26 cellular contexts compared by ENCODE assay signal in the genomic region with DNA sequence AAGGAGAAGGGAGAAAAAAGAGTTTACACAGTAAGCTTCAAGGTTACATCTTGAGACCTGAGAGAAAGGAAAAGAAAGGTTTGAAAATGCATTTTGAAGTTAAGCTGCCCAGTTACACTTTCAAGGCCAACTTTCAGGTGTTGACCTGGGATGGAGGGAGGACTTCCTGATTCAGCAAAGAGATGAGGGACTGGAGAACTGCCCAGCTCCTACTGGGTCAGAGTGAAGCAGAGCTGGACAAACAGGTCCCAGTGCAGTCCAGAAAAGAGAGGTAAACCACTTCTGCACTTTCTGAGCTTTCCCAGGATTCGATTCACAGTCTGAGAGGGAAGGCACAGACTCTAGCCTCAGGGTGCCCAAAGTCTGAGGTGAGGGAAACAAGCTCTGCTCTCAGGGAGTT. TPM values are rescaled to one million over a fixed set of nuclear protein-coding genes. Genes with fewer than 3 reads are reported as not detected.
DNase-seq lines count a peak whose midpoint lies in the region; ATAC-seq and TF ChIP-seq lines count a peak whose summit lies in the region.
"Had no signal": no experiment of that assay in that cellular context is flagged by ENCODE, and none has a peak within 500 bp of the region (broad histone marks: within the 10 kb centered on the region; RNA-seq: fewer than 3 reads in every experiment).

No MANE protein-coding gene starts in this region.

- no peaks in the 10 kb centered on the region for H3K79me2 ChIP-seq in parathyroid adenoma

- H3K27ac Mint-ChIP-seq in WTC11, result peak overlapping the region; percentile 15; the same call in 1 of the 2 replicates
- H3K27ac Mint-ChIP-seq: CD8-positive, alpha-beta T cell; GM23338; T-cell had no signal

- POLR2A ChIA-PET in WTC11 (lab: Charles Lee), result no interaction called here

- no peak for ATAC-seq in WTC11
- ATAC-seq: A549; CD8-positive, alpha-beta T cell; GM23338; Panc1; T-cell had no signal

- no peak overlapping the region for H3K4me3 Mint-ChIP-seq in WTC11
- H3K4me3 Mint-ChIP-seq: CD8-positive, alpha-beta T cell; GM23338; T-cell had no signal

- H3K4me3 ChIP-seq in parathyroid adenoma (ENCODE audit: low read depth, low read length) (no peak overlapping the region), thyroid gland (replicated peaks in 1 of 3) (no peak overlapping the region)
- H3K4me3 ChIP-seq: A549, GM23338, HAP-1 had no signal

- peaks cover 12% of the 10 kb centered on the region for H3K4me1 Mint-ChIP-seq in WTC11

- H3K9me3 ChIP-seq in parathyroid adenoma (ENCODE audit: control insufficient read depth, low read length) (no peaks in the 10 kb centered on the region), thyroid gland (no peaks in the 10 kb centered on the region)
- H3K9me3 ChIP-seq: A549, HAP-1 had no signal

- no peak for TF ChIP-seq CTCF in WTC11 (IDR thresholded peaks at IDR 0.05)
- TF ChIP-seq CTCF in parathyroid adenoma (IDR thresholded peaks at IDR 0.05), result no peak
- no peak for TF ChIP-seq CTCF in thyroid gland (IDR thresholded peaks at IDR 0.05)

- H3K4me1 ChIP-seq in parathyroid adenoma, result no peaks in the 10 kb centered on the region
- no peaks in the 10 kb centered on the region for H3K4me1 ChIP-seq in thyroid gland
- H3K4me1 ChIP-seq: A549, HAP-1 had no signal

- in situ Hi-C loops in G401 (cut with HindIII; ENCODE audit: low sequenced_read_pairs), result no loop called here

- CTCF ChIA-PET in WTC11 (lab: Charles Lee), result interaction anchor here (0.7 kb wide), 1 partner anchor 21 kb away, joined by 3 read pairs; no protein-coding TSS in a partner anchor

- no peaks in the 10 kb centered on the region for H3K27me3 ChIP-seq in parathyroid adenoma (ENCODE audit: control insufficient read depth, insufficient read depth, low read length)
- no peaks in the 10 kb centered on the region for H3K27me3 ChIP-seq in thyroid gland

- no peaks in the 10 kb centered on the region for H3K9me3 Mint-ChIP-seq in WTC11
- H3K9me3 Mint-ChIP-seq: CD8-positive, alpha-beta T cell; GM23338; T-cell had no signal

- WGBS in thyroid gland, 2 donors, result 81 to 83% methylated on average over 1 of the region's 1 CpG

- H2AFZ ChIP-seq in parathyroid adenoma, result peak overlapping the region; percentile 59
- H2AFZ ChIP-seq: GM23338 had no signal

- no peaks in the 10 kb centered on the region; the same call in 1 of the 2 replicates for H3K27me3 Mint-ChIP-seq in WTC11 (ENCODE audit: low read depth)

- peak; percentile 53 for DNase-seq in ELF-1 (ENCODE audit: low read depth, low spot score)
- DNase-seq in HT-29 (ENCODE audit: low spot score), result peak; percentile 47
- no peak for DNase-seq in WTC11 (ENCODE audit: low spot score)
- DNase-seq in thyroid gland, result no peak
- DNase-seq in G401 (ENCODE audit: low spot score), result no peak
- no peak for DNase-seq in NCI-H446 (lab: John Stamatoyannopoulos, UW)
- DNase-seq: AML-193; C1 segment of cervical spinal cord; CD8-positive, alpha-beta T cell; DMS 273 treated with DMSO at 0.1 percent for 48 hours; DND-41; Kasumi-1; MV-4-11; NCI-H1105; NCI-H1436 treated with DMSO at 0.1 percent for 48 hours; NCI-H187 treated with DMSO at 0.1 percent for 48 hours; NCI-H526 treated with DMSO at 0.1 percent for 48 hours; SHP77; T-cell had no signal

- H3K27ac ChIP-seq in parathyroid adenoma (no peak overlapping the region), thyroid gland (no peak overlapping the region)
- H3K27ac ChIP-seq: A549, RWPE1 had no signal

- no peak overlapping the region for H3K9ac ChIP-seq in parathyroid adenoma

- H3K36me3 ChIP-seq in parathyroid adenoma (ENCODE audit: control insufficient read depth, insufficient read depth, low read length) (no peaks in the 10 kb centered on the region), thyroid gland (no peaks in the 10 kb centered on the region)
- H3K36me3 ChIP-seq: HAP-1 had no signal

- intact Hi-C loops in thyroid gland (cut with DNase I), result no loop called here

- no peak overlapping the region for H3K4me2 ChIP-seq in parathyroid adenoma (ENCODE audit: low read length)
- H3K4me2 ChIP-seq: A549, GM23338 had no signal

- H3K36me3 Mint-ChIP-seq in WTC11, result no peaks in the 10 kb centered on the region
- H3K36me3 Mint-ChIP-seq: CD8-positive, alpha-beta T cell; T-cell had no signal

- TF ChIP-seq POLR2A in thyroid gland (IDR thresholded peaks at IDR 0.05), result no peak

TF ChIP-seq in WTC11, 78 proteins besides CTCF, POLR2A, EP300 and RAD21:
- TF ChIP-seq ZNF219 (CRISPR knock-in tag; IDR thresholded peaks at IDR 0.05; ENCODE audit: borderline replicate concordance) (no peak), ETV6 (CRISPR knock-in tag; IDR thresholded peaks at IDR 0.05) (no peak), NR1H2 (CRISPR knock-in tag; IDR thresholded peaks at IDR 0.05) (no peak), SMAD3 (CRISPR knock-in tag; IDR thresholded peaks at IDR 0.05; ENCODE audit: borderline replicate concordance) (no peak), TEAD1 (CRISPR knock-in tag; IDR thresholded peaks at IDR 0.05) (no peak), TEAD4 (CRISPR knock-in tag; IDR thresholded peaks at IDR 0.05) (no peak), ESRRA (CRISPR knock-in tag; IDR thresholded peaks at IDR 0.05; ENCODE audit: borderline replicate concordance) (no peak), ATF1 (CRISPR knock-in tag; IDR thresholded peaks at IDR 0.05) (no peak), ZNF317 (CRISPR knock-in tag; IDR thresholded peaks at IDR 0.05; ENCODE audit: borderline replicate concordance, low read depth) (no peak), NFYB (CRISPR knock-in tag; conservative IDR thresholded peaks at IDR 0.05; ENCODE audit: low read depth) (no peak), JAZF1 (CRISPR knock-in tag; IDR thresholded peaks at IDR 0.05) (no peak)
- TF ChIP-seq, protein P1, sequence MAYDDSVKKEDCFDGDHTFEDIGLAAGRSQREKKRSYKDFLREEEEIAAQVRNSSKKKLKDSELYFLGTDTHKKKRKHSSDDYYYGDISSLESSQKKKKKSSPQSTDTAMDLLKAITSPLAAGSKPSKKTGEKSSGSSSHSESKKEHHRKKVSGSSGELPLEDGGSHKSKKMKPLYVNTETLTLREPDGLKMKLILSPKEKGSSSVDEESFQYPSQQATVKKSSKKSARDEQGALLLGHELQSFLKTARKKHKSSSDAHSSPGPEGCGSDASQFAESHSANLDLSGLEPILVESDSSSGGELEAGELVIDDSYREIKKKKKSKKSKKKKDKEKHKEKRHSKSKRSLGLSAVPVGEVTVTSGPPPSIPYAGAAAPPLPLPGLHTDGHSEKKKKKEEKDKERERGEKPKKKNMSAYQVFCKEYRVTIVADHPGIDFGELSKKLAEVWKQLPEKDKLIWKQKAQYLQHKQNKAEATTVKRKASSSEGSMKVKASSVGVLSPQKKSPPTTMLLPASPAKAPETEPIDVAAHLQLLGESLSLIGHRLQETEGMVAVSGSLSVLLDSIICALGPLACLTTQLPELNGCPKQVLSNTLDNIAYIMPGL (CRISPR knock-in tag; IDR thresholded peaks at IDR 0.05), result no peak

RNA-seq across cellular contexts. Expression of a gene that starts 6.0 kb away (rescaled TPM):
- total RNA-seq in HT-29 (2014; rRNA removed; shearing (Covaris generic)), result 19.9 and 20.4 TPM in 2 replicates
- total RNA-seq in WTC11 (2021) (40.2 to 40.8 TPM (median 40.4 TPM) in 3 replicates), thyroid gland (10 to 100 TPM; 23.2 to 42.4 (median 34.4) TPM)
- total RNA-seq in G401 (2014; rRNA removed; shearing (Covaris generic)), result 14.5 and 16.9 TPM in 2 replicates

RNA-seq across cellular contexts. Expression of a gene that starts 16.1 kb away (rescaled TPM):
- 0.10 and 0.34 TPM in 2 replicates for total RNA-seq in HT-29 (2014; rRNA removed; shearing (Covaris generic))
- total RNA-seq in WTC11 (2021) (0.18 to 0.81 TPM (median 0.37 TPM) in 3 replicates), thyroid gland (1 to 10 TPM in 2 of 4 donors, under 1 TPM in 1, not detected in 1; 0.89 to 1.3 (median 1.3) TPM)
- total RNA-seq in G401 (2014; rRNA removed; shearing (Covaris generic)), result 3.1 and 3.4 TPM in 2 replicates
- total RNA-seq: NCI-H460 had no signal

RNA-seq across cellular contexts. Expression of a gene that starts 38.7 kb away (rescaled TPM):
- 1.4 and 2.0 TPM in 2 replicates for total RNA-seq in HT-29 (2014; rRNA removed; shearing (Covaris generic))
- 0.73 to 1.4 TPM (median 0.76 TPM) in 3 replicates for total RNA-seq in WTC11 (2021)
- 1 to 10 TPM in 3 of 4 donors, under 1 TPM in 1; 0.67 to 2.0 (median 1.6) TPM for total RNA-seq in thyroid gland
- 0.03 TPM in 1 of 2 replicates, not detected in the other for total RNA-seq in G401 (2014; rRNA removed; shearing (Covaris generic))

RNA-seq across cellular contexts. Expression of a gene that starts 44.1 kb away (rescaled TPM):
- 18.6 and 18.8 TPM in 2 replicates for total RNA-seq in HT-29 (2014; rRNA removed; shearing (Covaris generic))
- total RNA-seq in WTC11 (2021) (23.8 to 26.6 TPM (median 25.5 TPM) in 3 replicates), thyroid gland (10 to 100 TPM; 10.5 to 24.3 (median 19.3) TPM)
- total RNA-seq in G401 (2014; rRNA removed; shearing (Covaris generic)), result 11.0 and 17.3 TPM in 2 replicates

RNA-seq across cellular contexts. Expression of a gene that starts 45.3 kb away (rescaled TPM):
- 92.4 and 102 TPM in 2 replicates for total RNA-seq in HT-29 (2014; rRNA removed; shearing (Covaris generic))
- total RNA-seq in WTC11 (2021) (79.1 to 82.4 TPM (median 81.3 TPM) in 3 replicates), thyroid gland (100 to 1,000 TPM; 126 to 145 (median 128) TPM)
- 49.4 and 92.9 TPM in 2 replicates for total RNA-seq in G401 (2014; rRNA removed; shearing (Covaris generic))

Comparison
In these comparisons a context has a peak if more than half of its experiments do, and no peak if none do; other contexts are left out.
1. DNase-seq: peak in ELF-1 (single experiment) and HT-29 (single experiment); none in WTC11 (single experiment), thyroid gland (0 of 2), G401 (single experiment) and NCI-H446 (0 of 2).